In the genomic region with DNA sequence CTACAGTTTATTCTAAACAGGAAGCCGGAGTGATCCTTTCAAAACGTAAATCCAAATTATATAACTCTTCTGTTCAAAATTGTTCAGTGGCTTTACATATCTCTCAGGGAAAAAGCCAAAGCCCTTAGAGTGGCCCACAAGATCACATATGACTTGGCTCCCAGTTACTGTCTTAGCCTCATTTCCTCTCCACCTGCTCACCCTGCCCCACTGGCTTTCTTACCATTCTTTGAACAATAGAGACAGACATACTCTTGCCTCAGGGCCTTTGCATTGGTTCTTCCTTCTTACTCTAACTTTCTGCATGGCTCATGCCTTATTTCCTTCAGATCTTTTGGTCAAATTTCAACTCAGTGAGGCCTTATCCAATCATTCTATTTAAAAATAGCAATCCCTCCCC, we compare ENCODE assay signal across 16 cellular contexts. TPM values are rescaled to one million over a fixed set of nuclear protein-coding genes. Genes with fewer than 3 reads are reported as not detected.
A peak's percentile ranks its signal among the peaks of the same experiment; 100 is the strongest.
DNase-seq lines count a peak whose midpoint lies in the region; ATAC-seq lines count a peak whose summit lies in the region.
"Had no signal": no experiment of that assay in that cellular context is flagged by ENCODE, and none has a peak within 500 bp of the region (broad histone marks: within the 10 kb centered on the region; RNA-seq: fewer than 3 reads in every experiment).

No MANE protein-coding gene starts in this region.

- intact Hi-C loops in sciatic nerve (cut with DNase I): no loop called here

- H3K9me3 Mint-ChIP-seq in activated naive CD4-positive, alpha-beta T cell treated with anti-CD3 and anti-CD28 coated beads, Interleukin-2, amount 10 ng/mL, durations not matched to agents 7 days and 5 days: no peaks in the 10 kb centered on the region
- H3K9me3 Mint-ChIP-seq: activated T-helper 2 cell treated with anti-CD3 and anti-CD28 coated beads, Interferon-gamma antibody, Interleukin-2, Interleukin-4, amounts not matched to agents 10 μg/mL and 5 μg/mL and 100 μg/mL, durations not matched to agents 14 hours and 24 hours and 36 hours had no signal

- H3K4me3 Mint-ChIP-seq in activated naive CD4-positive, alpha-beta T cell treated with anti-CD3 and anti-CD28 coated beads, Interleukin-2, amount 10 ng/mL, durations not matched to agents 7 days and 5 days: no peak overlapping the region

- no peaks in the 10 kb centered on the region for H3K36me3 Mint-ChIP-seq in activated naive CD4-positive, alpha-beta T cell treated with anti-CD3 and anti-CD28 coated beads, Interleukin-2, amount 10 ng/mL, durations not matched to agents 7 days and 5 days

- H3K27me3 Mint-ChIP-seq in activated naive CD4-positive, alpha-beta T cell treated with anti-CD3 and anti-CD28 coated beads, Interleukin-2, amount 10 ng/mL, durations not matched to agents 7 days and 5 days: no peaks in the 10 kb centered on the region

- H3K27ac Mint-ChIP-seq in activated naive CD4-positive, alpha-beta T cell treated with anti-CD3 and anti-CD28 coated beads, Interleukin-2, amount 10 ng/mL, durations not matched to agents 7 days and 5 days: peak overlapping the region; percentile 26
- H3K27ac Mint-ChIP-seq: activated T-helper 2 cell treated with anti-CD3 and anti-CD28 coated beads, Interferon-gamma antibody, Interleukin-2, Interleukin-4, amounts not matched to agents 10 μg/mL and 5 μg/mL and 100 μg/mL, durations not matched to agents 14 hours and 24 hours and 36 hours had no signal

- no peak overlapping the region for H3K4me3 ChIP-seq in thymus (ENCODE audit: low read length)
- H3K4me3 ChIP-seq: body of pancreas, vagina had no signal

- 78% methylated on average over 2 of the region's 2 CpGs for WGBS in thymus

- DNase-seq in activated naive CD4-positive, alpha-beta T cell treated with anti-CD3 and anti-CD28 coated beads, Interleukin-2, amount 10 ng/mL, durations not matched to agents 7 days and 5 days: no peak
- no peak for DNase-seq in activated naive CD4-positive, alpha-beta T cell (lab: John Stamatoyannopoulos, UW)
- DNase-seq in RPMI7951 (ENCODE audit: low read depth) (peak; percentile 28), epithelial cell of prostate (ENCODE audit: low read depth, low spot score) (no peak), HUDEP-2 (lab: John Stamatoyannopoulos, UW; ENCODE audit: unreplicated experiment in 76 of 76) (no peak), sciatic nerve (ENCODE audit: low spot score) (no peak)
- DNase-seq: body of pancreas; IMR-90; NCI-H1436; NCI-H446; stimulated activated naive CD4-positive, alpha-beta T cell had no signal

- CTCF ChIA-PET in activated naive CD4-positive, alpha-beta T cell treated with anti-CD3 and anti-CD28 coated beads, Interleukin-2, amount 10 ng/mL, durations not matched to agents 7 days and 5 days (lab: Charles Lee): no interaction called here

- H3K27ac ChIP-seq in epithelial cell of prostate (peak overlapping the region; percentile 92), thymus (ENCODE audit: low read depth) (peak overlapping the region; percentile 31)
- H3K27ac ChIP-seq: body of pancreas, vagina had no signal

- peaks cover 52% of the 10 kb centered on the region for H3K4me1 ChIP-seq in thymus (ENCODE audit: control insufficient read depth, insufficient read depth, low read length)

- ATAC-seq in HG03342 (IDR thresholded peaks at IDR 0.05; ENCODE audit: unreplicated experiment): no peak
- ATAC-seq in sciatic nerve: no peak
- ATAC-seq: activated CD4-positive, CD25-positive, alpha-beta regulatory T cell treated with anti-CD3 and anti-CD28 coated beads, Interleukin-2, amount 50 U/mL, for 24 hours; body of pancreas had no signal

- peaks cover 3% of the 10 kb centered on the region for H3K36me3 ChIP-seq in thymus (ENCODE audit: control insufficient read depth, insufficient read depth)
- H3K36me3 ChIP-seq: vagina had no signal

- no peaks in the 10 kb centered on the region for H3K27me3 ChIP-seq in thymus (ENCODE audit: control insufficient read depth, insufficient read depth)
- H3K27me3 ChIP-seq: body of pancreas, vagina had no signal

- no peaks in the 10 kb centered on the region for H3K9me3 ChIP-seq in thymus (ENCODE audit: control insufficient read depth)
- H3K9me3 ChIP-seq: body of pancreas, vagina had no signal

- H3K4me1 Mint-ChIP-seq in activated naive CD4-positive, alpha-beta T cell treated with anti-CD3 and anti-CD28 coated beads, Interleukin-2, amount 10 ng/mL, durations not matched to agents 7 days and 5 days: peaks cover 68% of the 10 kb centered on the region

RNA-seq across cellular contexts. Expression of a gene that starts 52.1 kb away (rescaled TPM):
- total RNA-seq in RPMI7951 (2014; rRNA removed; shearing (Covaris generic)): 13.8 and 14.5 TPM in 2 replicates
- 33.0 TPM for polyA plus RNA-seq in thymus
- 49.6 TPM for total RNA-seq in sciatic nerve
